In the genomic region with DNA sequence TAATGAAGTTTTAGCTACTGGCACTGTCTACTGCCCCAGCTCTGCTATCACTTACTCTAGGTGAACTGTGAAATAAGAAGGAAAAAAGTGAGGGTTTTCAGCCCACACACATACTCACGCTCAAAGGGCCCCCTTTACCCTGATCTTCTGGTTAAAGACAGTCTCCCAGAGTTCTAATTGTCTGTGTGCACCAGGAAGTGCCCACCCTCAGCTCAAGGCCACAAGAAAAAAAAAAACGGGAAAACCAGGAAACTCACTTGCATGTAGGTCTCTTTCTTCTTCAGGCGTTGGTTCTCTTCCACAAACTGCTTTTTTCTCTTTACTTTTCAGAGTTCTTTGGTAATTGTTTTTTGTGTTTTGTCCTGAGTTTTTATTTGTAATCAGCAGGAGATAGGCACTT, we compare ENCODE assay signal across 24 cellular contexts.
"Had no signal": no experiment of that assay in that cellular context is flagged by ENCODE, and none has a peak within 500 bp of the region (broad histone marks: within the 10 kb centered on the region; RNA-seq: fewer than 3 reads in every experiment).

No MANE protein-coding gene starts in this region.

- H3K4me3 ChIP-seq: ascending aorta, cardiac muscle cell, coronary artery, ovary, sigmoid colon, suprapubic skin, tibial artery, uterus had no signal

- H3K27ac ChIP-seq: ascending aorta, cardiac muscle cell, coronary artery, epithelial cell of prostate, ovary, sigmoid colon, suprapubic skin, tibial artery, uterus had no signal

- H3K27me3 ChIP-seq: ascending aorta, cardiac muscle cell, ovary, sigmoid colon, suprapubic skin, tibial artery, uterus had no signal

- ATAC-seq: activated CD4-positive, CD25-positive, alpha-beta regulatory T cell treated with anti-CD3 and anti-CD28 coated beads, Interleukin-2, amount 50 U/mL, for 24 hours; activated naive CD4-positive, alpha-beta T cell treated with anti-CD3 and anti-CD28 coated beads, Interleukin-2, amount 50 U/mL, for 72 hours; left ventricle myocardium superior had no signal

- H3K36me3 ChIP-seq: cardiac muscle cell, ovary, sigmoid colon, suprapubic skin, uterus had no signal

- H3K9me3 ChIP-seq: ovary, sigmoid colon, suprapubic skin had no signal

- H3K4me1 ChIP-seq: uterus had no signal

- H3K27me3 Mint-ChIP-seq: brain, progenitor cell of endocrine pancreas had no signal

- H3K27ac Mint-ChIP-seq: activated naive CD4-positive, alpha-beta T cell treated with anti-CD3 and anti-CD28 coated beads, Interleukin-2, amount 50 U/mL, for 72 hours; progenitor cell of endocrine pancreas had no signal

- DNase-seq: activated CD4-positive, alpha-beta T cell treated with anti-CD3 and anti-CD28 coated beads for 48 hours; activated CD4-positive, alpha-beta T cell treated with anti-CD3 and anti-CD28 coated beads, Interleukin-2, amount 50 U/mL, for 48 hours; activated CD8-positive, alpha-beta memory T cell treated with anti-CD3 and anti-CD28 coated beads for 24 hours; activated naive CD4-positive, alpha-beta T cell; activated T-cell treated with anti-CD3 and anti-CD28 coated beads, Interleukin-2, amount 50 U/mL, for 1 hour; left ventricle myocardium superior; ovary; sigmoid colon; small intestine; stimulated activated CD4-positive, alpha-beta T cell treated with anti-CD3 and anti-CD28 coated beads, Interleukin-1b, Interleukin-23, amount 100 ng/mL, for 48 hours; stimulated activated CD4-positive, alpha-beta T cell treated with anti-CD3 and anti-CD28 coated beads, Interleukin-4, amount 100 ng/mL, for 4 hours; stimulated activated CD8-positive, alpha-beta memory T cell treated with anti-CD3 and anti-CD28 coated beads, Interleukin-4, amount 100 ng/mL, for 48 hours; stimulated activated naive CD4-positive, alpha-beta T cell; tibial artery; uterus had no signal
